Comparison of ENCODE assay signal across 33 cellular contexts in the genomic region with DNA sequence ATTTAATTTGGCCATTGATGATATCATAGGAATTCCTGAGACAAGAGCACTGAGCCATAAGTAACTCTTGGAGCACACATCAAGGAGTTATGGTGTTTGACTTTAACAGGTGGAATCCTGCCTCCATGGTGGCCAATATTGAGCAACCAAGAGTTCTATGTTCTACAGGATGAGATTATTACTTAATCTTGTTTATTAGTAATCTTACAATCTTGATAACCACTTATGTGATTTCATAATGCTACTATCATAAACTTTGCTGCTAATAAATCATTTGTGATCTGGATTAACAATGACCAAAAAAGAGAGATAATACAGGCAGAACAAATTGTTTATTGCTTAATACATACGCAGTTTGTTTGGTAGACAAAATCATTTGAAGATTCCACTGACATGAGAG. TPM values are rescaled to one million over a fixed set of nuclear protein-coding genes. Genes with fewer than 3 reads are reported as not detected.
"Had no signal": no experiment of that assay in that cellular context is flagged by ENCODE, and none has a peak within 500 bp of the region (broad histone marks: within the 10 kb centered on the region; RNA-seq: fewer than 3 reads in every experiment).

No MANE protein-coding gene starts in this region.

- H3K27me3 ChIP-seq: brain microvascular endothelial cell, esophagus muscularis mucosa, gastroesophageal sphincter, heart right ventricle had no signal

- H3K27ac ChIP-seq: brain microvascular endothelial cell, esophagus muscularis mucosa, gastroesophageal sphincter, heart right ventricle, WERI-Rb-1 had no signal

- FAIRE-seq: astrocyte, bronchial epithelial cell, colon had no signal

- ATAC-seq: activated CD4-positive, CD25-positive, alpha-beta regulatory T cell treated with anti-CD3 and anti-CD28 coated beads, Interleukin-2, amount 50 U/mL, for 24 hours; activated CD8-positive, alpha-beta T cell treated with anti-CD3 and anti-CD28 coated beads for 36 hours; activated naive CD4-positive, alpha-beta T cell treated with anti-CD3 and anti-CD28 coated beads, Interleukin-2, amount 50 U/mL, for 72 hours; effector memory CD8-positive, alpha-beta T cell; gastroesophageal sphincter; heart right ventricle; T-helper 17 cell had no signal

- H3K4me3 ChIP-seq: esophagus muscularis mucosa, gastroesophageal sphincter, heart right ventricle had no signal

- H3K36me3 ChIP-seq: brain microvascular endothelial cell, esophagus muscularis mucosa, gastroesophageal sphincter, heart right ventricle, WERI-Rb-1 had no signal

- DNase-seq: activated B cell treated with CpG ODN at 0.5 μM for 24 hours; activated CD4-positive, alpha-beta T cell treated with anti-CD3 and anti-CD28 coated beads for 48 hours; activated CD4-positive, alpha-beta T cell treated with anti-CD3 and anti-CD28 coated beads, Interleukin-2, amount 50 U/mL, for 1 hour; activated CD4-positive, alpha-beta T cell treated with anti-CD3 and anti-CD28 coated beads, Interleukin-2, amount 50 U/mL, for 48 hours; activated CD8-positive, alpha-beta memory T cell treated with anti-CD3 and anti-CD28 coated beads for 24 hours; activated CD8-positive, alpha-beta T cell treated with anti-CD3 and anti-CD28 coated beads for 36 hours; activated gamma-delta T cell; activated naive CD4-positive, alpha-beta T cell; activated naive CD4-positive, alpha-beta T cell treated with anti-CD3 and anti-CD28 coated beads, Interleukin-2, amount 10 ng/mL, durations not matched to agents 7 days and 5 days; activated naive CD8-positive, alpha-beta T cell treated with anti-CD3 and anti-CD28 coated beads, Interleukin-2, amount 10 ng/mL, durations not matched to agents 7 days and 5 days; activated T-cell treated with anti-CD3 and anti-CD28 coated beads, Interleukin-2, amount 50 U/mL, for 48 hours; amniotic stem cell; anterior cingulate cortex; brain microvascular endothelial cell; caudate nucleus; cortex of kidney; dermis blood vessel endothelial cell; effector CD4-positive, alpha-beta T cell; effector memory CD8-positive, alpha-beta T cell; erythroblast; foreskin melanocyte; heart right ventricle; T-helper 1 cell; T-helper 17 cell; T1000; WERI-Rb-1 had no signal

- H3K9me3 ChIP-seq: esophagus muscularis mucosa, gastroesophageal sphincter, heart right ventricle had no signal

RNA-seq across cellular contexts. Expression of a gene that starts 27.5 kb away (rescaled TPM):
- total RNA-seq: activated CD8-positive, alpha-beta T cell treated with anti-CD3 and anti-CD28 coated beads for 36 hours; activated naive CD4-positive, alpha-beta T cell treated with anti-CD3 and anti-CD28 coated beads, Interleukin-2, amount 50 U/mL, for 72 hours had no signal
